Comparison of ENCODE assay signal across 16 cellular contexts in genomic region chr7:30301751-30302150, GRCh38.
"Had no signal": no experiment of that assay in that cellular context is flagged by ENCODE, and none has a peak within 500 bp of the region (broad histone marks: within the 10 kb centered on the region; RNA-seq: fewer than 3 reads in every experiment).

No MANE protein-coding gene starts in this region.

- H3K27me3 ChIP-seq: ascending aorta, dorsolateral prefrontal cortex, hepatocyte, transverse colon had no signal

- H3K9me3 ChIP-seq: ascending aorta, transverse colon had no signal

- FAIRE-seq: kidney, small intestine had no signal

- DNase-seq: activated CD4-positive, alpha-beta memory T cell treated with anti-CD3 and anti-CD28 coated beads, Interleukin-2, amount 10 ng/mL, durations not matched to agents 7 days and 5 days; activated CD4-positive, alpha-beta T cell treated with anti-CD3 and anti-CD28 coated beads for 4 hours; activated naive CD4-positive, alpha-beta T cell treated with anti-CD3 and anti-CD28 coated beads, Interleukin-2, amount 10 ng/mL, durations not matched to agents 7 days and 5 days; activated T-cell treated with anti-CD3 and anti-CD28 coated beads, Interleukin-2, amount 50 U/mL, for 24 hours; dorsolateral prefrontal cortex; endodermal cell; kidney; left ventricle myocardium superior; mesendoderm; occipital lobe; right cardiac atrium; small intestine; stimulated activated naive CD8-positive, alpha-beta T cell treated with anti-CD3 and anti-CD28 coated beads, Interleukin-15, Interleukin-2, amounts not matched to agents 100 U/mL and 50 U/mL, for 24 hours; transverse colon had no signal

- H3K27ac ChIP-seq: ascending aorta, dorsolateral prefrontal cortex, transverse colon had no signal

- H3K4me1 ChIP-seq: ascending aorta had no signal

- H2AFZ ChIP-seq: hepatocyte had no signal

- H3K36me3 ChIP-seq: ascending aorta, transverse colon had no signal

- H3K4me2 ChIP-seq: hepatocyte had no signal

- H3K4me3 ChIP-seq: ascending aorta, dorsolateral prefrontal cortex, hepatocyte, transverse colon had no signal
